Comparison of ENCODE assay signal across 20 cellular contexts in the genomic region with DNA sequence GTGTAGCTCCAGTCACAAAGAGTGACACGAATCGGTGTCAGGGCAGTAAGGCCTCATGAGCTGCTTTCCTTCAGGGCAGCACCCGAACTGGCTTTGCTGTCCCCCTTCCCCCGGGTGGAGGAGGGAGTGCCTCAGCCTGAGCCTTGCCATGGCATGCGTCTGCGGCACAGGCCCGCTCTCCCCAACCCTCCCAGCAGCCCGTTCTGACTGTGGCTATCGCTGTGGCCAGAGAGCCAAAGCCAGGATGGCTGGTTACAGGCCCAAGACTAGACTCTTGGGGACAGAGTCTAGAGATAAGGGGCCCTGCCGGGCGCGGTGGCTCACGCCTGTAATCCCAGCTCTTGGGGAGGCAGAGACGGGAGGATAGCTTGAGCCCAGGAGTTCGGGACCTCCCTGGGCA. TPM values are rescaled to one million over a fixed set of nuclear protein-coding genes. Genes with fewer than 3 reads are reported as not detected.
DNase-seq lines count a peak whose midpoint lies in the region; ATAC-seq, FAIRE-seq and TF ChIP-seq lines count a peak whose summit lies in the region.
"Had no signal": no experiment of that assay in that cellular context is flagged by ENCODE, and none has a peak within 500 bp of the region (broad histone marks: within the 10 kb centered on the region; RNA-seq: fewer than 3 reads in every experiment).

No MANE protein-coding gene starts in this region.

- no peak overlapping the region for H2AFZ ChIP-seq in HepG2 (ENCODE audit: low read length)
- H2AFZ ChIP-seq in neuronal stem cell (ENCODE audit: low read length): no peak overlapping the region

- H3K4me2 ChIP-seq in HepG2 (ENCODE audit: low read depth, low read length): no peak overlapping the region
- H3K4me2 ChIP-seq in neuronal stem cell (ENCODE audit: insufficient read depth, low read length, poor library complexity, severe bottlenecking): no peak overlapping the region

- H3K79me1 ChIP-seq in neuronal stem cell (ENCODE audit: low read depth, low read length): no peaks in the 10 kb centered on the region

- no TSS peak for BruUV-seq in HepG2 (replicated peaks; lab: Mats Ljungman, UMichigan)

- WGBS in HepG2 (ENCODE audit: low lambda C conversion rate): 77% methylated on average over 10 of the region's 15 CpGs
- 84% methylated on average over 7 of the region's 15 CpGs for WGBS in right lobe of liver (ENCODE audit: insufficient coverage, low coverage, low lambda C conversion rate, missing lambda C conversion rate)
- WGBS in esophagus muscularis mucosa: 84% methylated on average over 10 of the region's 15 CpGs
- no CpG with 5 or more reads among the region's 15 CpGs for WGBS in neuronal stem cell (ENCODE audit: extremely low coverage in 2 of 2, insufficient read length in 2 of 2, insufficient replicate concordance in 1 of 2), 2 donors

- H3K4ac ChIP-seq in neuronal stem cell (ENCODE audit: low read length): no peak overlapping the region

- FAIRE-seq in HepG2 (lab: Jason Lieb, UNC): no peak

- no peak overlapping the region for H4K8ac ChIP-seq in neuronal stem cell (ENCODE audit: low read depth, low read length)

- H3K27me3 ChIP-seq in HepG2 (ENCODE audit: control insufficient read depth in 1 of 2, insufficient read depth in 2 of 2, low read length in 2 of 2) (no peaks in the 10 kb centered on the region), right lobe of liver (no peaks in the 10 kb centered on the region), esophagus muscularis mucosa (no peaks in the 10 kb centered on the region), neuronal stem cell (ENCODE audit: control insufficient read depth in 3 of 3, insufficient read depth in 3 of 3, low read depth in 1 of 3, low read length in 3 of 3) (no peaks in the 10 kb centered on the region), lower lobe of right lung (ENCODE audit: low read depth) (no peaks in the 10 kb centered on the region)

- no peak overlapping the region for H4K91ac ChIP-seq in neuronal stem cell (ENCODE audit: low read depth, low read length, poor library complexity)

- H3K4me1 ChIP-seq in HepG2 (ENCODE audit: insufficient read depth, low read length): no peaks in the 10 kb centered on the region
- H3K4me1 ChIP-seq in right lobe of liver: no peaks in the 10 kb centered on the region
- H3K4me1 ChIP-seq in esophagus muscularis mucosa: peaks cover 40 to 61% (median 52%) of the 10 kb centered on the region in 4 donors
- peaks cover 2% of the 10 kb centered on the region in 2 donors for H3K4me1 ChIP-seq in neuronal stem cell (ENCODE audit: control insufficient read depth in 2 of 2, insufficient read depth in 1 of 2, low read depth in 1 of 2, low read length in 2 of 2)
- H3K4me1 ChIP-seq in lower lobe of right lung: peaks cover 43% of the 10 kb centered on the region

- H3K14ac ChIP-seq in neuronal stem cell (ENCODE audit: low read length): no peak overlapping the region

- TF ChIP-seq POLR2A in HepG2 (IDR thresholded peaks at IDR 0.05; ENCODE audit: insufficient read depth in 1 of 2, low read depth in 2 of 2, low read length in 2 of 2) (no peak), right lobe of liver (IDR thresholded peaks at IDR 0.05) (no peak), esophagus muscularis mucosa (IDR thresholded peaks at IDR 0.05; ENCODE audit: low read depth) (no peak)

- H3K18ac ChIP-seq in neuronal stem cell (ENCODE audit: low read length): peak overlapping the region; percentile 72

- H2BK15ac ChIP-seq in neuronal stem cell (ENCODE audit: low read length): no peak overlapping the region

- no peak overlapping the region for H3K27ac ChIP-seq in HepG2 (ENCODE audit: extremely low read length, insufficient read depth, low read length)
- H3K27ac ChIP-seq in right lobe of liver: no peak overlapping the region
- peak overlapping the region; percentile 71 to 75 (median 72) for H3K27ac ChIP-seq in esophagus muscularis mucosa (replicated peaks in 1 of 4)
- no peak overlapping the region for H3K27ac ChIP-seq in neuronal stem cell (replicated peaks; ENCODE audit: low read length)
- no peak overlapping the region for H3K27ac ChIP-seq in substantia nigra (ENCODE audit: low read depth, low read length, poor library complexity, severe bottlenecking)
- H3K27ac ChIP-seq in lower lobe of right lung: no peak overlapping the region
- H3K27ac ChIP-seq: prostate gland had no signal

- TF ChIP-seq EP300 in HepG2 (IDR thresholded peaks at IDR 0.05; ENCODE audit: low read depth in 2 of 2, low read length in 2 of 2): no peak
- no peak for TF ChIP-seq EP300 in HepG2 (CRISPR knock-in tag; IDR thresholded peaks at IDR 0.05; ENCODE audit: borderline replicate concordance)
- no peak for TF ChIP-seq EP300 in esophagus muscularis mucosa (IDR thresholded peaks at IDR 0.05)

- H3K9me3 ChIP-seq in HepG2 (ENCODE audit: low read length) (no peaks in the 10 kb centered on the region), right lobe of liver (no peaks in the 10 kb centered on the region), esophagus muscularis mucosa (no peaks in the 10 kb centered on the region), neuronal stem cell (replicated peaks in 1 of 2; ENCODE audit: control insufficient read depth in 2 of 2, insufficient read depth in 1 of 2, low read depth in 1 of 2, low read length in 2 of 2) (no peaks in the 10 kb centered on the region), lower lobe of right lung (no peaks in the 10 kb centered on the region)
- H3K9me3 ChIP-seq: prostate gland had no signal

- H2AK5ac ChIP-seq in neuronal stem cell (ENCODE audit: low read depth, low read length): no peak overlapping the region

- ATAC-seq in HepG2 (no peak; the same call in 1 of the 3 replicates), right lobe of liver (no peak), lower lobe of right lung (no peak), HG03565 (IDR thresholded peaks at IDR 0.05; ENCODE audit: unreplicated experiment) (no peak)
- ATAC-seq: naive thymus-derived CD8-positive, alpha-beta T cell; T-helper 17 cell had no signal

- peaks cover 7 to 32% of the 10 kb centered on the region in 2 experiments; a peak in 3 of 5 replicates for H3K36me3 ChIP-seq in HepG2 (replicated peaks in 1 of 2; ENCODE audit: control insufficient read depth in 1 of 2, insufficient read depth in 2 of 2, low read length in 2 of 2)
- H3K36me3 ChIP-seq in right lobe of liver: peaks cover 2 to 49% (median 7%) of the 10 kb centered on the region in 4 donors
- peaks cover 19 to 56% (median 44%) of the 10 kb centered on the region in 4 donors for H3K36me3 ChIP-seq in esophagus muscularis mucosa
- H3K36me3 ChIP-seq in neuronal stem cell (replicated peaks in 1 of 2; ENCODE audit: control insufficient read depth in 2 of 2, insufficient read depth in 2 of 2, low read length in 2 of 2): peaks cover 12 to 53% of the 10 kb centered on the region in 2 donors
- peaks cover 49% of the 10 kb centered on the region for H3K36me3 ChIP-seq in lower lobe of right lung

- H3K4me3 ChIP-seq in HepG2 (replicated peaks in 1 of 3; ENCODE audit: insufficient read depth in 1 of 3, low read depth in 2 of 3, low read length in 3 of 3) (no peak overlapping the region), right lobe of liver (no peak overlapping the region), esophagus muscularis mucosa (no peak overlapping the region), neuronal stem cell (ENCODE audit: low read length in 2 of 2) (peak overlapping the region in 1 of 2 donors; percentile 55), lower lobe of right lung (no peak overlapping the region)
- H3K4me3 ChIP-seq: prostate gland had no signal

- no peak overlapping the region for H2BK12ac ChIP-seq in neuronal stem cell (ENCODE audit: low read length)

- POLR2A ChIA-PET in HepG2 (lab: Yijun Ruan, JAX): interaction anchor here (1.2 to 3.8 kb wide), 2 partner anchors 24 to 951 kb away, joined by 6 to 19 read pairs; partner anchors contain the start of genes CTNS and SHPK

- intact Hi-C loops in HepG2 (cut with micrococcal nuclease; ENCODE audit: unreplicated experiment): no loop called here
- intact Hi-C loops in right lobe of liver (cut with DNase I): no loop called here
- intact Hi-C loops in esophagus muscularis mucosa (cut with DNase I): loop anchor here (5.0 to 10.0 kb wide), 2 partner anchors 93 to 171 kb away; partner anchors contain the start of genes METTL16 and PAFAH1B1
- intact Hi-C loops in lower lobe of right lung (cut with DNase I): no loop called here

- no peak overlapping the region for H2BK120ac ChIP-seq in neuronal stem cell (ENCODE audit: low read depth, low read length)

- TF ChIP-seq RAD21 in HepG2 (CRISPR knock-in tag; IDR thresholded peaks at IDR 0.05): no peak

- no peaks in the 10 kb centered on the region for H3K79me2 ChIP-seq in HepG2 (ENCODE audit: insufficient read depth, low read length)

- DNase-seq in HepG2 (ENCODE audit: low spot score) (no peak), right lobe of liver (no peak), esophagus muscularis mucosa (ENCODE audit: extremely low spot score) (no peak), neuronal stem cell (ENCODE audit: low spot score) (no peak), substantia nigra (lab: John Stamatoyannopoulos, UW) (no peak), NCI-H1417 treated with DMSO at 0.1 percent for 48 hours (lab: John Stamatoyannopoulos, UW) (no peak), lower lobe of right lung (no peak)
- DNase-seq: activated naive CD4-positive, alpha-beta T cell; amygdala; COR-L47; effector CD4-positive, alpha-beta T cell; glutamatergic neuron; KBM-7; mammary epithelial cell; naive thymus-derived CD8-positive, alpha-beta T cell; NCI-H524 treated with DMSO at 0.1 percent for 48 hours; stimulated activated CD4-positive, alpha-beta T cell treated with anti-CD3 and anti-CD28 coated beads, Interleukin-15, amount 100 ng/mL, for 24 hours; T-helper 17 cell had no signal

- H2BK5ac ChIP-seq in neuronal stem cell (ENCODE audit: low read length): peak overlapping the region; percentile 40

- peak overlapping the region; percentile 93 for H3K23ac ChIP-seq in neuronal stem cell (ENCODE audit: low read depth, low read length, poor library complexity)

- CTCF ChIA-PET in HepG2 (lab: Yijun Ruan, JAX; ENCODE audit: low intra/inter-chr PET ratio, low total read pairs): no interaction called here

- H3K9ac ChIP-seq in HepG2 (ENCODE audit: insufficient read depth, low read depth, low read length) (no peak overlapping the region), neuronal stem cell (ENCODE audit: low read depth, low read length, poor library complexity) (peak overlapping the region; percentile 26)

- TF ChIP-seq CTCF in HepG2 (CRISPR knock-in tag; IDR thresholded peaks at IDR 0.05) (no peak), right lobe of liver (IDR thresholded peaks at IDR 0.05) (no peak), esophagus muscularis mucosa (IDR thresholded peaks at IDR 0.05) (no peak), lower lobe of right lung (IDR thresholded peaks at IDR 0.05) (no peak)

- peaks cover 6% of the 10 kb centered on the region; the same call in 1 of the 2 replicates for H4K20me1 ChIP-seq in HepG2 (ENCODE audit: insufficient read depth, low read length)

- in situ Hi-C loops in HepG2 (cut with HindIII; ENCODE audit: extremely low pct_ligation_motif_present, low pct_unique_long_range_greater_than_20kb): no loop called here

RNA-seq across cellular contexts. Expression of gene CLUH, which starts 25.9 kb away (rescaled TPM):
- total RNA-seq in HepG2 (2016; rRNA removed; fragmentation: Illumina TruSeq; extraction: Trizol): 49.8 and 60.5 TPM in 2 replicates
- 11.3 and 11.7 TPM in 2 replicates for total RNA-seq in HepG2 (2016; cell fraction: cytosol; rRNA removed; fragmentation: Illumina TruSeq; extraction: Trizol; ENCODE audit: low read depth)
- total RNA-seq in HepG2 (2016; cell fraction: insoluble cytoplasmic fraction; rRNA removed; fragmentation: Illumina TruSeq; extraction: Trizol): 45.0 and 62.9 TPM in 2 replicates
- total RNA-seq in HepG2 (2016; cell fraction: membrane; rRNA removed; fragmentation: Illumina TruSeq; extraction: Trizol): 16.8 and 17.9 TPM in 2 replicates
- 62.8 and 64.0 TPM in 2 replicates for total RNA-seq in HepG2 (2016; cell fraction: nucleus; rRNA removed; fragmentation: Illumina TruSeq; extraction: Trizol)
- polyA plus RNA-seq in HepG2 (2011; rRNA removed): 30.9 and 45.5 TPM in 2 replicates
- 12.6 and 25.6 TPM in 2 replicates for polyA plus RNA-seq in HepG2 (2011; cell fraction: cytosol; rRNA removed)
- 461 and 635 TPM in 2 replicates for polyA plus RNA-seq in HepG2 (2011; cell fraction: nucleus; rRNA removed)
- 51.7 and 79.2 TPM in 2 replicates for polyA plus RNA-seq in HepG2 (2012)
- polyA plus RNA-seq in HepG2 (2016; cell fraction: cytosol; fragmentation: Illumina TruSeq; extraction: Trizol; ENCODE audit: low read depth): 3.2 and 3.5 TPM in 2 replicates
- 34.8 and 48.7 TPM in 2 replicates for polyA plus RNA-seq in HepG2 (2016; cell fraction: insoluble cytoplasmic fraction; fragmentation: Illumina TruSeq; extraction: Trizol; ENCODE audit: low read depth)
- polyA plus RNA-seq in HepG2 (2016; cell fraction: membrane; fragmentation: Illumina TruSeq; extraction: Trizol; ENCODE audit: low read depth): 7.2 and 8.4 TPM in 2 replicates
- 175 and 188 TPM in 2 replicates for polyA plus RNA-seq in HepG2 (2016; cell fraction: nucleus; fragmentation: Illumina TruSeq; extraction: Trizol; ENCODE audit: insufficient read depth, low read depth)
- 37.7 and 94.5 TPM in 2 replicates for polyA minus RNA-seq in HepG2 (2011; rRNA and poly(A)+ RNA removed; ENCODE audit: low replicate concordance)
- 30.1 and 31.9 TPM in 2 replicates for polyA minus RNA-seq in HepG2 (2011; cell fraction: cytosol; rRNA and poly(A)+ RNA removed)
- 48.6 and 55.4 TPM in 2 replicates for polyA minus RNA-seq in HepG2 (2011; cell fraction: nucleus; rRNA and poly(A)+ RNA removed)
- 100 to 1,000 TPM in 5 of 6 experiments, 10 to 100 TPM in 1; 88.9 to 224 (median 166) TPM for total RNA-seq in right lobe of liver
- 10 to 100 TPM; 42.8 to 92.9 (median 62.9) TPM for total RNA-seq in esophagus muscularis mucosa
- polyA plus RNA-seq in neuronal stem cell (2013, experiment 1 of 2): 15.4 TPM
- 13.9 TPM for polyA plus RNA-seq in neuronal stem cell (2013, experiment 2 of 2)
- 48.8 TPM for total RNA-seq in lower lobe of right lung

Comparison
In these comparisons a context has a peak if more than half of its experiments do, and no peak if none do; other contexts are left out.
1. H3K27ac ChIP-seq: peak in esophagus muscularis mucosa (4 of 4); none in HepG2 (single experiment), right lobe of liver (0 of 3), neuronal stem cell (single experiment), substantia nigra (single experiment) and lower lobe of right lung (single experiment).